25 cellular contexts compared by ENCODE assay signal in the genomic region with DNA sequence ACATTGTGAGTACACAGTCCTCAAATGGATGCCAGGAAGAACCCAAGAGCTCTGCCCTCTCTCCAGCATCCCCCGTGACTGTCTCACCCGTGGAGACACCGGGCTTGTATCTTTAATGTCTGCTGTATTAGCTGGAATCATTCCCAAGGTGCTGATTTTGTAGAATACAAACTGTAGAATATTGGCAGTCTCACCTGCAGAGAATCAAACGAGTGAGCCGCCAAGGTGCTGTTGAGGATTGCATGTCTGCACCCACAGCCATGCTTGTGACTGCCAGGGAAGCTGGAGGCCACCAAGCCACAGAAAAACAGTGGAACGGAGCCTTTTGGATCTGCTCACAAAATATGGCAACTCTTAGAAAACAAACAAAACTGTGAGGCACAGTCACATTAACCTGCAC.
"Had no signal": no experiment of that assay in that cellular context is flagged by ENCODE, and none has a peak within 500 bp of the region (broad histone marks: within the 10 kb centered on the region; RNA-seq: fewer than 3 reads in every experiment).

No MANE protein-coding gene starts in this region.

- H3K36me3 Mint-ChIP-seq: memory B cell; natural killer cell treated with Interleukin-12 subunit alpha and Interleukin-12 subunit beta and Interleukin-15 and Interleukin-18, amount 100 ng/mL, for 72 hours; stimulated activated naive B cell treated with anti-CD40 and anti-IgM and Interleukin-4, amounts not matched to agents 10 μg/mL and 1 μg/mL and 100 μg/mL, for 72 hours had no signal

- ATAC-seq: mucosa of descending colon; naive thymus-derived CD4-positive, alpha-beta T cell; natural killer cell treated with Interleukin-12 subunit alpha and Interleukin-12 subunit beta and Interleukin-15 and Interleukin-18, amount 100 ng/mL, for 72 hours; pancreas; right cardiac atrium; sciatic nerve; stimulated activated naive B cell treated with anti-CD40 and anti-IgM and Interleukin-4, amounts not matched to agents 10 μg/mL and 1 μg/mL and 100 μg/mL, for 72 hours; stimulated activated naive CD8-positive, alpha-beta T cell treated with anti-CD3 and anti-CD28 coated beads, Interleukin-15, Interleukin-2, amounts not matched to agents 100 U/mL and 50 U/mL, for 24 hours had no signal

- H3K27ac Mint-ChIP-seq: memory B cell; naive thymus-derived CD4-positive, alpha-beta T cell; natural killer cell treated with Interleukin-12 subunit alpha and Interleukin-12 subunit beta and Interleukin-15 and Interleukin-18, amount 100 ng/mL, for 72 hours; stimulated activated naive B cell treated with anti-CD40 and anti-IgM and Interleukin-4, amounts not matched to agents 10 μg/mL and 1 μg/mL and 100 μg/mL, for 72 hours had no signal

- H3K9me3 Mint-ChIP-seq: memory B cell; naive thymus-derived CD4-positive, alpha-beta T cell; natural killer cell treated with Interleukin-12 subunit alpha and Interleukin-12 subunit beta and Interleukin-15 and Interleukin-18, amount 100 ng/mL, for 72 hours; stimulated activated naive B cell treated with anti-CD40 and anti-IgM and Interleukin-4, amounts not matched to agents 10 μg/mL and 1 μg/mL and 100 μg/mL, for 72 hours had no signal

- H3K27ac ChIP-seq: left ventricle myocardium inferior, pancreas, prostate gland, skin epidermis, stomach, testis, thyroid gland, transverse colon, upper lobe of left lung, vagina had no signal

- FAIRE-seq: pancreas had no signal

- H3K4me3 ChIP-seq: left ventricle myocardium inferior, mucosa of descending colon, pancreas, prostate gland, skin epidermis, stomach, testis, thyroid gland, transverse colon, upper lobe of left lung, vagina had no signal

- H3K27me3 ChIP-seq: pancreas, testis, thyroid gland, upper lobe of left lung, vagina had no signal

- H3K9me3 ChIP-seq: left ventricle myocardium inferior, mucosa of descending colon, pancreas, prostate gland, stomach, testis, thyroid gland, transverse colon, upper lobe of left lung, vagina had no signal

- DNase-seq: islet precursor cell; left ventricle myocardium inferior; midbrain; mucosa of descending colon; naive thymus-derived CD4-positive, alpha-beta T cell; pancreas; retina; right cardiac atrium; stimulated activated CD4-positive, alpha-beta T cell treated with anti-CD3 and anti-CD28 coated beads, Interleukin-12 subunit alpha, Interleukin-12 subunit beta, amount 100 ng/mL, for 4 hours; stimulated activated CD4-positive, alpha-beta T cell treated with anti-CD3 and anti-CD28 coated beads, Interleukin-15, amount 100 ng/mL, for 24 hours; stimulated activated CD4-positive, alpha-beta T cell treated with anti-CD3 and anti-CD28 coated beads, Interleukin-2, amount 100 ng/mL, for 24 hours; stimulated activated CD4-positive, alpha-beta T cell treated with anti-CD3 and anti-CD28 coated beads, Interleukin-4, amount 100 ng/mL, for 1 hour; stimulated activated naive B cell treated with anti-CD40 and anti-IgM and Interleukin-4, amounts not matched to agents 10 μg/mL and 1 μg/mL and 100 μg/mL, for 72 hours; stimulated activated naive CD8-positive, alpha-beta T cell treated with anti-CD3 and anti-CD28 coated beads, Interleukin-15, Interleukin-2, amounts not matched to agents 100 U/mL and 50 U/mL, for 24 hours; stomach; testis; thyroid gland; transverse colon; upper lobe of left lung had no signal

- H3K4me1 ChIP-seq: prostate gland, testis had no signal

- H3K4me3 Mint-ChIP-seq: memory B cell; naive thymus-derived CD4-positive, alpha-beta T cell; natural killer cell treated with Interleukin-12 subunit alpha and Interleukin-12 subunit beta and Interleukin-15 and Interleukin-18, amount 100 ng/mL, for 72 hours; stimulated activated naive B cell treated with anti-CD40 and anti-IgM and Interleukin-4, amounts not matched to agents 10 μg/mL and 1 μg/mL and 100 μg/mL, for 72 hours had no signal

- H3K36me3 ChIP-seq: left ventricle myocardium inferior, pancreas, prostate gland, stomach, thyroid gland, transverse colon, upper lobe of left lung, vagina had no signal
